Comparison of ENCODE assay signal across 8 cellular contexts in the genomic region with DNA sequence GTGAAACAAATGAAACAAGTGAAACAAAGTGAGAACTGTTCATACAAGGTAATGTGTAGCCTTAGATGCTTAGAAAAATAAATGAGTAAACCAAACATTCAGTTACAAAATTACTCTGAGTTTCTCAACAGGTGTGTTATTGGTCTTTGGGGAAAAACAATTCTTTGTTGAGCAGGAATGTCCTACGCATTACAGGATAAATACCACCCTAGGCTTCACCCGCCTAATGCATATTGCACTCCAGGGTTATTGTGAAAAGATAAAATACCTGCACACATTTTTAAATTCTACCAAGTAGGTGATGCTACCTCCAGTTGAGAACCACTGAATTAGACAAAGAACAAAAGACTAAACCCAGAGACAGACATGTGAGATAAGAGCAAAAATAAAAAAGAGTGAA.
"Had no signal": no experiment of that assay in that cellular context is flagged by ENCODE, and none has a peak within 500 bp of the region (broad histone marks: within the 10 kb centered on the region; RNA-seq: fewer than 3 reads in every experiment).

No MANE protein-coding gene starts in this region.

- H3K27ac Mint-ChIP-seq: IgD-negative memory B cell had no signal

- ATAC-seq: HepG2, K562 had no signal

- DNase-seq: IMR-90, KBM-7, KG1 had no signal

- H3K27ac ChIP-seq: HL-60, KMS-11 had no signal

- H3K27me3 Mint-ChIP-seq: IgD-negative memory B cell had no signal

- H3K36me3 Mint-ChIP-seq: IgD-negative memory B cell had no signal

- H3K9ac ChIP-seq: KMS-11 had no signal

- H3K4me1 Mint-ChIP-seq: IgD-negative memory B cell had no signal

- H3K4me2 ChIP-seq: KMS-11 had no signal

- H3K4me3 Mint-ChIP-seq: IgD-negative memory B cell had no signal

- H3K4me3 ChIP-seq: K562 had no signal
